ENCODE assay signal across 1 cellular context in genomic region chr3:10527295-10528016, GRCh38.
TF ChIP-seq lines count a peak whose summit lies in the region.

No MANE protein-coding gene starts in this region.

TF ChIP-seq in HepG2, 621 proteins besides CTCF, POLR2A, EP300 and RAD21:
- no peak for TF ChIP-seq PCBP1 (IDR thresholded peaks at IDR 0.05; ENCODE audit: borderline replicate concordance, low read depth, low read length)
- TF ChIP-seq KDM1A (CRISPR knock-in tag; IDR thresholded peaks at IDR 0.05) = no peak
- no peak for TF ChIP-seq SP1 (IDR thresholded peaks at IDR 0.05)
- no peak for TF ChIP-seq SP1 (CRISPR knock-in tag; IDR thresholded peaks at IDR 0.05)
- no peak for TF ChIP-seq ZNF703 (CRISPR knock-in tag; IDR thresholded peaks at IDR 0.05; ENCODE audit: borderline replicate concordance)
- no peak for TF ChIP-seq ATF3 (CRISPR knock-in tag; IDR thresholded peaks at IDR 0.05)
TF ChIP-seq in HepG2: peak in this region for 0.
